ENCODE assay signal across 8 cellular contexts in the genomic region with DNA sequence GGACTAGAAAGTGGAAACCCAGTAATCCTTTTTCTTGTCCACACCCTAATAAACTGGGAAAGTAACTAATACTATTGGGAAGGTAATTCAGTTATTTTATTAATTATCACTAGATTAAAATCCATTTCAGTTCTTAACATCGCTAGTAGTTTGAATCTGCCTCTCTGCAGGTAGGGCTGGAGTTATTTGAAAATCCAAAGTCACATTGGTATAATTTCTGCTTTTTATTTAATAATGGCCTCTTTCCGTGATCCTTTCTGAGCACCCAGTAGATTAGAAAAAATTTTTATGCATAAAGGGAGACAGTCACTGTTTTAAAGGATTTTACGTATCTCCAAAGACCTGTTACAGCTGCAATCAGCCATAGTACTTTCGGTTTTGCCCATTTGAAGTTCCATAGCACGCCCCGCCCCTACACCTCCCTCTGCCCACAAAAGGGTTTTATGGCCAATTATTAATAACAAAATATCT. TPM values are rescaled to one million over a fixed set of nuclear protein-coding genes. Genes with fewer than 3 reads are reported as not detected.
DNase-seq lines count a peak whose midpoint lies in the region; ATAC-seq, FAIRE-seq and TF ChIP-seq lines count a peak whose summit lies in the region.

No MANE protein-coding gene starts in this region.

- peak; percentile 31 to 48 for DNase-seq in A549 (ENCODE audit: low read depth in 1 of 2, low spot score in 1 of 2)
- peak; percentile 36 for DNase-seq in NCI-H2029 (lab: John Stamatoyannopoulos, UW)
- peak; percentile 66 for DNase-seq in activated CD4-positive, alpha-beta T cell treated with anti-CD3 and anti-CD28 coated beads for 36 hours
- DNase-seq in effector CD8-positive, alpha-beta T cell (lab: John Stamatoyannopoulos, UW), result peak; percentile 29
- peak in 1 of 2 donors; percentile 30 for DNase-seq in memory B cell (ENCODE audit: low spot score in 2 of 2)
- peak; percentile 24 to 79 (median 55) for DNase-seq in stimulated activated naive CD4-positive, alpha-beta T cell (lab: John Stamatoyannopoulos, UW)

- 2% methylated on average over 6 of the region's 6 CpGs for WGBS in A549 (ENCODE audit: missing lambda C conversion rate)

- POLR2A ChIA-PET in A549 (lab: Yijun Ruan, JAX), result interaction anchor here (0.6 to 1.5 kb wide), 6 partner anchors 10 to 391 kb away, joined by 3 to 12 read pairs (median 4); a partner anchor contains a TSS
- POLR2A ChIA-PET in activated CD4-positive, alpha-beta T cell treated with anti-CD3 and anti-CD28 coated beads for 36 hours (lab: Charles Lee), result interaction anchor here (0.6 to 1.9 kb wide), 4 partner anchors 18 to 392 kb away, joined by 3 to 5 read pairs (median 4); a partner anchor contains a TSS

- CTCF ChIA-PET in A549 (lab: Yijun Ruan, JAX), result interaction anchor here (1.2 kb wide), 1 partner anchor 45 kb away, joined by 3 read pairs; no protein-coding TSS in a partner anchor
- CTCF ChIA-PET in activated CD4-positive, alpha-beta T cell treated with anti-CD3 and anti-CD28 coated beads for 36 hours (lab: Charles Lee), result interaction anchor here (0.6 to 1.6 kb wide), 7 partner anchors 10 to 530 kb away, joined by 3 to 6 read pairs (median 4); no protein-coding TSS in a partner anchor

- peak overlapping the region; percentile 78 for H3K4me3 ChIP-seq in A549

- TF ChIP-seq RAD21 in A549 (conservative IDR thresholded peaks at IDR 0.05 in 1 of 2, IDR thresholded peaks at IDR 0.05 in 1 of 2), result no peak

- peak overlapping the region; percentile 80 for H3K4me2 ChIP-seq in A549

- no peak for TF ChIP-seq EP300 in A549 (IDR thresholded peaks at IDR 0.05)

- TF ChIP-seq POLR2A in A549 (IDR thresholded peaks at IDR 0.05; ENCODE audit: low read length), result no peak

- peak overlapping the region; percentile 87 for H3K4me3 Mint-ChIP-seq in activated CD4-positive, alpha-beta T cell treated with anti-CD3 and anti-CD28 coated beads for 36 hours
- peak overlapping the region; percentile 97 for H3K4me3 Mint-ChIP-seq in memory B cell

- no peak for FAIRE-seq in A549 (lab: Jason Lieb, UNC)

- peaks cover 30% of the 10 kb centered on the region for H3K4me1 Mint-ChIP-seq in activated CD4-positive, alpha-beta T cell treated with anti-CD3 and anti-CD28 coated beads for 36 hours
- peaks cover 16% of the 10 kb centered on the region for H3K4me1 Mint-ChIP-seq in memory B cell

- H3K27me3 Mint-ChIP-seq in activated CD4-positive, alpha-beta T cell treated with anti-CD3 and anti-CD28 coated beads for 36 hours, result no peaks in the 10 kb centered on the region
- H3K27me3 Mint-ChIP-seq in memory B cell, result no peaks in the 10 kb centered on the region

- H3K9me3 ChIP-seq in A549, result no peaks in the 10 kb centered on the region

- H3K4me1 ChIP-seq in A549, result peaks cover 20% of the 10 kb centered on the region; the same call in 2 of the 3 replicates

- peak overlapping the region; percentile 82 to 93 for H3K27ac ChIP-seq in A549

- TF ChIP-seq CTCF in A549 (IDR thresholded peaks at IDR 0.05), result no peak

- peak overlapping the region; percentile 95 for H3K27ac Mint-ChIP-seq in activated CD4-positive, alpha-beta T cell treated with anti-CD3 and anti-CD28 coated beads for 36 hours
- peak overlapping the region; percentile 95 for H3K27ac Mint-ChIP-seq in memory B cell

- ATAC-seq in A549, result peak; percentile 70 to 72
- ATAC-seq in GM18502 (IDR thresholded peaks at IDR 0.05; ENCODE audit: poor library complexity, unreplicated experiment), result peak; percentile 58
- ATAC-seq in HG02884 (IDR thresholded peaks at IDR 0.05; ENCODE audit: unreplicated experiment), result peak; percentile 54
- peak; percentile 53 for ATAC-seq in activated CD4-positive, alpha-beta T cell treated with anti-CD3 and anti-CD28 coated beads for 36 hours
- peak; percentile 57 for ATAC-seq in memory B cell (ENCODE audit: low read depth)

- intact Hi-C loops in activated CD4-positive, alpha-beta T cell treated with anti-CD3 and anti-CD28 coated beads for 36 hours (cut with DNase I, micrococcal nuclease), result no loop called here

- no peaks in the 10 kb centered on the region for H3K9me3 Mint-ChIP-seq in activated CD4-positive, alpha-beta T cell treated with anti-CD3 and anti-CD28 coated beads for 36 hours (ENCODE audit: low read depth)
- no peaks in the 10 kb centered on the region for H3K9me3 Mint-ChIP-seq in memory B cell

- peaks cover 42% of the 10 kb centered on the region for H3K36me3 Mint-ChIP-seq in activated CD4-positive, alpha-beta T cell treated with anti-CD3 and anti-CD28 coated beads for 36 hours (ENCODE audit: low read depth)
- peaks cover 15% of the 10 kb centered on the region for H3K36me3 Mint-ChIP-seq in memory B cell

TF ChIP-seq in A549, 52 proteins besides CTCF, POLR2A, EP300 and RAD21:
- TF ChIP-seq JUN (IDR thresholded peaks at IDR 0.05) (peak in 1 of 2 experiments; percentile 4; a peak in 1 of 5 replicates), HOXB13 (CRISPR knock-in tag; IDR thresholded peaks at IDR 0.05; ENCODE audit: low read depth) (no peak)

RNA-seq across cellular contexts. Expression of a gene that starts 0.6 kb away (rescaled TPM):
- polyA plus RNA-seq in A549 (2011; rRNA removed) (231 and 232 TPM in 2 replicates), A549 (2017; fragmentation: RNase III; extraction: RNeasy Plus Mini Kit Qiagen cat#74134 plus additional on column Dnase treatment) (120 to 134 TPM (median 128 TPM) in 3 replicates)
- polyA plus RNA-seq in A549 (2012; cell fraction: cytosol; rRNA removed), result 59.8 and 60.6 TPM in 2 replicates
- polyA plus RNA-seq in A549 (2012; cell fraction: nucleus; rRNA removed), result 46.0 and 54.2 TPM in 2 replicates
- 100 and 105 TPM in 2 replicates for polyA minus RNA-seq in A549 (2011; rRNA and poly(A)+ RNA removed)
- 100 to 1,000 TPM; 102 to 106 TPM for total RNA-seq in activated CD4-positive, alpha-beta T cell treated with anti-CD3 and anti-CD28 coated beads for 36 hours

RNA-seq across cellular contexts. Expression of a gene that starts 20.0 kb away (rescaled TPM):
- polyA plus RNA-seq in A549 (2011; rRNA removed) (317 and 370 TPM in 2 replicates), A549 (2017; fragmentation: RNase III; extraction: RNeasy Plus Mini Kit Qiagen cat#74134 plus additional on column Dnase treatment) (299 to 322 TPM (median 304 TPM) in 3 replicates)
- 161 and 163 TPM in 2 replicates for polyA plus RNA-seq in A549 (2012; cell fraction: cytosol; rRNA removed)
- 141 and 227 TPM in 2 replicates for polyA plus RNA-seq in A549 (2012; cell fraction: nucleus; rRNA removed)
- polyA minus RNA-seq in A549 (2011; rRNA and poly(A)+ RNA removed), result 82.5 and 89.6 TPM in 2 replicates
- total RNA-seq in activated CD4-positive, alpha-beta T cell treated with anti-CD3 and anti-CD28 coated beads for 36 hours, result 100 to 1,000 TPM; 231 to 330 TPM
